Comparison of ENCODE assay signal across 9 cellular contexts in the genomic region with DNA sequence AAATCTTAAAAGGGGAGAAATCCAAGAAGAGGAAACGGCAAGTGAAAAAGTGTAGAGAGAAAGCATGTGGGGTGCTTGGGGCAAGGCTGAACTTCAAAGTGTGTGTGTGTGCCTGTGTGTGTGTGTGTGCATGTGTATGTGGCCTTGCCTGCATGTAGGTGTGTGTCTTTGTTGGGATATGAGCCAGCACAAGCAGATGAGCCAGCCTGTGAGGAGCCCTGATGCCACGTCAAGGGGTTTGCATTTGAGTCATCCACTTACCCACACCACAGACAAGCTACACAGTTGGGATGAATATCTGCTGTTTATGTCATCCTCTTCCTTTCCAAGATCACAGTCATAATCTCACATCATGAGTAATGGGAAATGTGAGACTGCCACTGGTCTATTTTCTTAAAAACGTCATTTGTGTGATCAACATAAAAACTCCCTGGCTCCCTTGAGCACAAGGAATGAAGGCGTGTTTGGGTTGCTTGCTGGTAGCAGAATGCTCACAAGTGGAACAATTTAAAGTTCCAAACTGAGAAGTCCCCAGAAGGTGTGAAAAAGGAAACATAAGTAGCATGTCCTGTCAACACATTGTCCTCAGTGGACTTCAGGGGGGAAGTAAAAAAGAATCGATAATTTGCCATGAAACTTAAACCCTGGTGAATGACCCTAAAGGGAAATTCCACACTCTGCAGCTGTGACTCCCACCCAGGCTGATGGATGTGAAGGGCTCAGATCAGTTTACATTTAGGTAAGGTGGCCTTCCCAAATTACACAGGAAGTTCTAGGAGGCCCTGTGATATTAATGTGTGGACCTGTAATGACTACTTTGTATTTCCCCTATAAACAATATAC. TPM values are rescaled to one million over a fixed set of nuclear protein-coding genes. Genes with fewer than 3 reads are reported as not detected.
A peak's percentile ranks its signal among the peaks of the same experiment; 100 is the strongest.
DNase-seq lines count a peak whose midpoint lies in the region; ATAC-seq and TF ChIP-seq lines count a peak whose summit lies in the region.
"Had no signal": no experiment of that assay in that cellular context is flagged by ENCODE, and none has a peak within 500 bp of the region (broad histone marks: within the 10 kb centered on the region; RNA-seq: fewer than 3 reads in every experiment).

No MANE protein-coding gene starts in this region.

- no peaks in the 10 kb centered on the region for H3K36me3 ChIP-seq in CD8-positive, alpha-beta T cell (ENCODE audit: insufficient read depth, low read length)
- no peaks in the 10 kb centered on the region for H3K36me3 ChIP-seq in MG63
- H3K36me3 ChIP-seq in kidney epithelial cell (ENCODE audit: control insufficient read depth, insufficient read depth, low read length): no peaks in the 10 kb centered on the region

- no peak overlapping the region for H3K4me3 Mint-ChIP-seq in CD8-positive, alpha-beta T cell
- H3K4me3 Mint-ChIP-seq in endothelial cell (ENCODE audit: unreplicated experiment): no peak overlapping the region
- no peak overlapping the region for H3K4me3 Mint-ChIP-seq in effector memory CD8-positive, alpha-beta T cell

- POLR2A ChIA-PET in CD8-positive, alpha-beta T cell (lab: Charles Lee): no interaction called here

- H3K27me3 ChIP-seq in CD8-positive, alpha-beta T cell (ENCODE audit: insufficient read depth, low read length): no peaks in the 10 kb centered on the region
- H3K27me3 ChIP-seq in MG63: no peaks in the 10 kb centered on the region
- no peaks in the 10 kb centered on the region for H3K27me3 ChIP-seq in kidney epithelial cell (ENCODE audit: control insufficient read depth, insufficient read depth, low read length)

- H3K27ac Mint-ChIP-seq in CD8-positive, alpha-beta T cell: no peak overlapping the region
- H3K27ac Mint-ChIP-seq in endothelial cell (ENCODE audit: unreplicated experiment): no peak overlapping the region
- H3K27ac Mint-ChIP-seq in effector memory CD8-positive, alpha-beta T cell: no peak overlapping the region

- H3K27me3 Mint-ChIP-seq in CD8-positive, alpha-beta T cell (ENCODE audit: low read depth): no peaks in the 10 kb centered on the region
- H3K27me3 Mint-ChIP-seq in endothelial cell (ENCODE audit: unreplicated experiment): peaks cover 6% of the 10 kb centered on the region
- peaks cover 12 to 14% of the 10 kb centered on the region in 2 donors for H3K27me3 Mint-ChIP-seq in effector memory CD8-positive, alpha-beta T cell

- ATAC-seq in CD8-positive, alpha-beta T cell: peak; percentile 72
- peak; percentile 59 for ATAC-seq in GM21528 (IDR thresholded peaks at IDR 0.05; ENCODE audit: low FRiP score, unreplicated experiment)
- ATAC-seq in effector memory CD8-positive, alpha-beta T cell (replicated peaks): no peak

- H3K9me3 Mint-ChIP-seq in CD8-positive, alpha-beta T cell: no peaks in the 10 kb centered on the region
- no peaks in the 10 kb centered on the region for H3K9me3 Mint-ChIP-seq in endothelial cell (ENCODE audit: unreplicated experiment)
- H3K9me3 Mint-ChIP-seq in effector memory CD8-positive, alpha-beta T cell: no peaks in the 10 kb centered on the region

- H3K27ac ChIP-seq in CD8-positive, alpha-beta T cell (ENCODE audit: low read depth, low read length): no peak overlapping the region

- H3K4me1 ChIP-seq in CD8-positive, alpha-beta T cell (ENCODE audit: insufficient read depth, low read length): no peaks in the 10 kb centered on the region

- H3K4me1 Mint-ChIP-seq in CD8-positive, alpha-beta T cell (ENCODE audit: low read depth): no peaks in the 10 kb centered on the region
- peaks cover 26% of the 10 kb centered on the region for H3K4me1 Mint-ChIP-seq in endothelial cell (ENCODE audit: unreplicated experiment)
- no peaks in the 10 kb centered on the region for H3K4me1 Mint-ChIP-seq in effector memory CD8-positive, alpha-beta T cell (ENCODE audit: low read depth in 2 of 2)

- H3K4me3 ChIP-seq in CD8-positive, alpha-beta T cell (ENCODE audit: low read depth, low read length): no peak overlapping the region
- no peak overlapping the region for H3K4me3 ChIP-seq in MG63
- H3K4me3 ChIP-seq in kidney epithelial cell (ENCODE audit: low read depth, low read length): no peak overlapping the region

- CTCF ChIA-PET in CD8-positive, alpha-beta T cell (lab: Charles Lee): interaction anchor here (1.2 kb wide), 1 partner anchor 14 kb away, joined by 3 read pairs; a partner anchor contains a TSS

- H3K36me3 Mint-ChIP-seq in CD8-positive, alpha-beta T cell: no peaks in the 10 kb centered on the region
- no peaks in the 10 kb centered on the region for H3K36me3 Mint-ChIP-seq in endothelial cell (ENCODE audit: low read depth, unreplicated experiment)
- peaks cover 3% of the 10 kb centered on the region for H3K36me3 Mint-ChIP-seq in effector memory CD8-positive, alpha-beta T cell (ENCODE audit: insufficient read depth)

- TF ChIP-seq CTCF in CD8-positive, alpha-beta T cell (IDR thresholded peaks at IDR 0.05): no peak
- TF ChIP-seq CTCF in kidney epithelial cell (IDR thresholded peaks at IDR 0.05; ENCODE audit: insufficient read depth, low read length, poor library complexity, severe bottlenecking): no peak
- no peak for TF ChIP-seq CTCF in endothelial cell (IDR thresholded peaks at IDR 0.05; ENCODE audit: unreplicated experiment)

- H3K9me3 ChIP-seq in CD8-positive, alpha-beta T cell (ENCODE audit: low read length): no peaks in the 10 kb centered on the region
- no peaks in the 10 kb centered on the region for H3K9me3 ChIP-seq in MG63

- peak in 2 of 7 experiments; percentile 21 to 48 for DNase-seq in CD8-positive, alpha-beta T cell
- peak; percentile 93 for DNase-seq in MG63
- peak; percentile 67 for DNase-seq in activated T-helper 9 cell treated with anti-CD3 and anti-CD28 coated beads, Interleukin-2, amount 50 U/mL, for 16 hours (ENCODE audit: low read depth)
- DNase-seq in kidney epithelial cell (ENCODE audit: low read depth): peak; percentile 100
- peak; percentile 22 to 41 for DNase-seq in stimulated activated CD8-positive, alpha-beta memory T cell treated with anti-CD3 and anti-CD28 coated beads, Interleukin-4, amount 100 ng/mL, for 4 hours (ENCODE audit: low read depth in 2 of 2, low spot score in 1 of 2)
- no peak for DNase-seq in endothelial cell (ENCODE audit: low spot score)
- DNase-seq in effector memory CD8-positive, alpha-beta T cell: no peak

- intact Hi-C loops in CD8-positive, alpha-beta T cell (cut with DNase I, micrococcal nuclease): no loop called here

RNA-seq across cellular contexts. Expression of a gene that starts 14.7 kb away (rescaled TPM):
- not detected for total RNA-seq in CD8-positive, alpha-beta T cell
- total RNA-seq in MG63 (2014; rRNA removed; shearing (Covaris generic); ENCODE audit: low replicate concordance): not detected in 2 replicates
- total RNA-seq in kidney epithelial cell: 0.08 and 0.21 TPM in 2 replicates
- 2.0 TPM for total RNA-seq in endothelial cell (ENCODE audit: unreplicated experiment)

RNA-seq across cellular contexts. Expression of a gene that starts 14.8 kb away (rescaled TPM):
- not detected for total RNA-seq in CD8-positive, alpha-beta T cell
- 0.33 and 0.39 TPM in 2 replicates for total RNA-seq in MG63 (2014; rRNA removed; shearing (Covaris generic); ENCODE audit: low replicate concordance)
- total RNA-seq in kidney epithelial cell: 0.41 and 0.54 TPM in 2 replicates
- total RNA-seq in endothelial cell (ENCODE audit: unreplicated experiment): 24.1 TPM
- total RNA-seq: H1 had no signal

RNA-seq across cellular contexts. Expression of a gene that starts 32.5 kb away (rescaled TPM):
- 10 to 100 TPM; 11.3 to 13.7 TPM for total RNA-seq in CD8-positive, alpha-beta T cell
- 78.0 and 80.1 TPM in 2 replicates for total RNA-seq in MG63 (2014; rRNA removed; shearing (Covaris generic); ENCODE audit: low replicate concordance)
- total RNA-seq in kidney epithelial cell: 9.7 and 19.7 TPM in 2 replicates
- 9.5 TPM for total RNA-seq in endothelial cell (ENCODE audit: unreplicated experiment)

Comparison
In these comparisons a context has a peak if more than half of its experiments do, and no peak if none do; other contexts are left out.
1. DNase-seq: peak in MG63 (single experiment), activated T-helper 9 cell treated with anti-CD3 and anti-CD28 coated beads, Interleukin-2, amount 50 U/mL, for 16 hours (single experiment), kidney epithelial cell (single experiment) and stimulated activated CD8-positive, alpha-beta memory T cell treated with anti-CD3 and anti-CD28 coated beads, Interleukin-4, amount 100 ng/mL, for 4 hours (2 of 2); none in endothelial cell (single experiment) and effector memory CD8-positive, alpha-beta T cell (0 of 3).
2. RNA of a gene that starts 14.8 kb away (total RNA-seq): 24.1 TPM in endothelial cell (single experiment); 0.41 to 0.54 TPM in kidney epithelial cell, 0.33 to 0.39 TPM in MG63 and not detected in CD8-positive, alpha-beta T cell; every median in the first group is over 10 times any median in the second.